In the genomic region with DNA sequence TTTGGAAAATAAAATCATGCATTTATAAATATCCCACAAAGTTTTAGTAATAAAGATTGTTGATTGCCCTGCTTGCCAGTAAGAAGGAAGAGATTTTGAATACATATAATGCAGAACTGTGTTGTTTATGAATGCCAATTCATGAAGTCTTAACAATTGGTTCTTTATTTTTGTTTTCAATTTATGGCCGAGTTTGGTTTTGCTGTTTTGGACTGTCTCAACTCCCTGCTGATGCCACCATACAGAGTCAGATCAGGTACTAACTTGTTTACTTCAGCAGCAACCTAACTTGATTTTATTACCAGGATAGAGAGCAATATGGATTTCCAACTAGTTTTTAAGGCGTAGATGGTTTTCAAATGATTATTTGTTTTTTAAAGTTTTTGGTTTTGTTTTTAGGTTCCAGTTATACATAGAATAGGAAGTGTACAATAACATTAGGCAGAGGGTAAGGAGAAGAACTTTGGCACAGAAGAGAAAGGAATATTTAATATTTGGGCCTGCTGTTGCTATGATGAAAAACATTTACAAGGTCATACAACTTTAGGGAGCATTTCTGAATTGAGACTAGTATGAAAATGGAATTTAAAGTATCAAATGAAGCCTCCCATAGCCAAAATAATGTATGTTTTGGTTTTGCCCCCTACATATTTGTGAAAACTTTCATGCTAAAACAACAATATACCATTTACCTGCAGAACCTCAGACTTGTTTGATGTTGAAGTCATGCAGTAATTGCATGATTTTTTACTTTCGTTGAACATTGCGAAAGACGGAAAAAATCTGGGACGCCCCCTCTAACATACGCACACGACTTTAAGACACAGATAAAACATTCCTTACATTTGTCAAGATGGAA, we compare ENCODE assay signal across 9 cellular contexts. TPM values are rescaled to one million over a fixed set of nuclear protein-coding genes. Genes with fewer than 3 reads are reported as not detected.
A peak's percentile ranks its signal among the peaks of the same experiment; 100 is the strongest.
DNase-seq lines count a peak whose midpoint lies in the region; ATAC-seq, FAIRE-seq and TF ChIP-seq lines count a peak whose summit lies in the region.
"Had no signal": no experiment of that assay in that cellular context is flagged by ENCODE, and none has a peak within 500 bp of the region (broad histone marks: within the 10 kb centered on the region; RNA-seq: fewer than 3 reads in every experiment).

No MANE protein-coding gene starts in this region.

- H3K27me3 ChIP-seq in iPS-20b (ENCODE audit: insufficient read depth, low read length) (no peaks in the 10 kb centered on the region), stomach (no peaks in the 10 kb centered on the region)

- POLR2A ChIA-PET in A549 (lab: Yijun Ruan, JAX), result interaction anchor here (0.5 to 3.0 kb wide), 17 partner anchors 8 to 407 kb away, joined by 3 to 36 read pairs (median 5); partner anchors contain the start of genes BAZ1A, NFKBIA, PPP2R3C and PRORP

- TF ChIP-seq CTCF in A549 (IDR thresholded peaks at IDR 0.05), result no peak
- TF ChIP-seq CTCF in stomach (IDR thresholded peaks at IDR 0.05), result no peak

- ATAC-seq in A549 (0 out of 6 replicates have a peak, but pooled peaks of 1 of the 2 experiments have one; percentile 1), GM18858 (IDR thresholded peaks at IDR 0.05; ENCODE audit: unreplicated experiment) (no peak), HG02885 (IDR thresholded peaks at IDR 0.05; ENCODE audit: poor library complexity, unreplicated experiment) (no peak), GM19328 (IDR thresholded peaks at IDR 0.05; ENCODE audit: unreplicated experiment) (no peak)

- TF ChIP-seq POLR2A in A549 (IDR thresholded peaks at IDR 0.05; ENCODE audit: low read length), result no peak
- no peak for TF ChIP-seq POLR2A in stomach (IDR thresholded peaks at IDR 0.05)

- DNase-seq in A549 (ENCODE audit: low read depth in 1 of 2, low spot score in 1 of 2), result no peak
- peak; percentile 22 for DNase-seq in HCEC 1CT
- no peak for DNase-seq in stomach

- H3K4me3 ChIP-seq in A549 (peak overlapping the region; percentile 59), iPS-20b (ENCODE audit: low read length) (peak overlapping the region; percentile 89), stomach (peak overlapping the region; percentile 51 to 88 (median 82))

- CTCF ChIA-PET in A549 (lab: Yijun Ruan, JAX), result interaction anchor here (0.6 to 1.5 kb wide), 5 partner anchors 8 to 428 kb away, joined by 3 to 4 read pairs (median 4); partner anchors contain the start of gene PPP2R3C

- H3K27ac ChIP-seq in A549, result peak overlapping the region; percentile 83 to 87
- peak overlapping the region; percentile 98 for H3K27ac ChIP-seq in adipose tissue (ENCODE audit: low read depth, low read length)
- H3K27ac ChIP-seq in iPS-20b (ENCODE audit: low read length), result peak overlapping the region; percentile 40
- H3K27ac ChIP-seq in stomach, result peak overlapping the region; percentile 82 to 100 (median 99)

- no peak for TF ChIP-seq RAD21 in A549 (conservative IDR thresholded peaks at IDR 0.05 in 1 of 2, IDR thresholded peaks at IDR 0.05 in 1 of 2)

- H3K9ac ChIP-seq in iPS-20b (ENCODE audit: low read depth, low read length), result peak overlapping the region; percentile 83

- H3K4me1 ChIP-seq in A549 (peaks cover 32% of the 10 kb centered on the region), iPS-20b (ENCODE audit: insufficient read depth, low read length) (no peaks in the 10 kb centered on the region), stomach (peaks cover 4 to 41% (median 28%) of the 10 kb centered on the region in 4 donors)

- 19% methylated on average over 8 of the region's 8 CpGs for WGBS in A549 (ENCODE audit: missing lambda C conversion rate)
- 16 to 28% (median 21%) methylated on average over 8 of the region's 8 CpGs for WGBS in adipose tissue, 3 donors
- 12 to 23% (median 19%) methylated on average over 8 of the region's 8 CpGs for WGBS in stomach, 5 donors

- intact Hi-C loops in stomach (cut with DNase I; ENCODE audit: low total_unique reads), result no loop called here

- TF ChIP-seq EP300 in A549 (IDR thresholded peaks at IDR 0.05) (no peak), stomach (IDR thresholded peaks at IDR 0.05) (no peak)

- peak overlapping the region; percentile 75 for H3K4me2 ChIP-seq in A549

- no peaks in the 10 kb centered on the region for H3K9me3 ChIP-seq in A549
- no peaks in the 10 kb centered on the region for H3K9me3 ChIP-seq in iPS-20b (ENCODE audit: insufficient read depth, low read depth, low read length)
- no peaks in the 10 kb centered on the region for H3K9me3 ChIP-seq in stomach

- H3K36me3 ChIP-seq in iPS-20b (ENCODE audit: insufficient read depth, low read depth, low read length) (no peaks in the 10 kb centered on the region), stomach (peaks cover 0 to 8% (median 4%) of the 10 kb centered on the region in 4 donors)

- no peak for FAIRE-seq in A549 (lab: Jason Lieb, UNC)
- FAIRE-seq: islet of Langerhans had no signal

TF ChIP-seq in A549, 52 proteins besides CTCF, POLR2A, EP300 and RAD21:
- TF ChIP-seq RCOR1 (IDR thresholded peaks at IDR 0.05; ENCODE audit: low read depth, low read length) (no peak), HOXA7 (CRISPR knock-in tag; IDR thresholded peaks at IDR 0.05) (peak; percentile 12; the same call in 1 of the 2 replicates), HOXB13 (CRISPR knock-in tag; IDR thresholded peaks at IDR 0.05; ENCODE audit: low read depth) (no peak), HEYL (CRISPR knock-in tag; IDR thresholded peaks at IDR 0.05) (0 out of 2 replicates have a peak, but pooled peaks have one; percentile 32), SREBF2 (IDR thresholded peaks at IDR 0.05) (no peak), CHD4 (IDR thresholded peaks at IDR 0.05; ENCODE audit: borderline replicate concordance) (no peak), TP53 (CRISPR knock-in tag; IDR thresholded peaks at IDR 0.05) (no peak), KDM1A (IDR thresholded peaks at IDR 0.05; ENCODE audit: low read depth) (no peak), CEBPB (IDR thresholded peaks at IDR 0.05) (peak; percentile 22 to 77; a peak in 3 of 4 replicates), PHF8 (IDR thresholded peaks at IDR 0.05; ENCODE audit: borderline replicate concordance, low read depth) (no peak), EHMT2 (IDR thresholded peaks at IDR 0.05; ENCODE audit: low read depth) (no peak), ZSCAN20 (CRISPR knock-in tag; IDR thresholded peaks at IDR 0.05) (no peak)
- TF ChIP-seq, protein P1, sequence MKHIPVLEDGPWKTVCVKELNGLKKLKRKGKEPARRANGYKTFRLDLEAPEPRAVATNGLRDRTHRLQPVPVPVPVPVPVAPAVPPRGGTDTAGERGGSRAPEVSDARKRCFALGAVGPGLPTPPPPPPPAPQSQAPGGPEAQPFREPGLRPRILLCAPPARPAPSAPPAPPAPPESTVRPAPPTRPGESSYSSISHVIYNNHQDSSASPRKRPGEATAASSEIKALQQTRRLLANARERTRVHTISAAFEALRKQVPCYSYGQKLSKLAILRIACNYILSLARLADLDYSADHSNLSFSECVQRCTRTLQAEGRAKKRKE (CRISPR knock-in tag; IDR thresholded peaks at IDR 0.05; ENCODE audit: low read depth), result no peak
- TF ChIP-seq, protein P2, sequence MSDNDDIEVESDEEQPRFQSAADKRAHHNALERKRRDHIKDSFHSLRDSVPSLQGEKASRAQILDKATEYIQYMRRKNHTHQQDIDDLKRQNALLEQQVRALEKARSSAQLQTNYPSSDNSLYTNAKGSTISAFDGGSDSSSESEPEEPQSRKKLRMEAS (IDR thresholded peaks at IDR 0.05), result no peak

RNA-seq across cellular contexts. Expression of gene FAM177A1, which starts 0.9 kb away (rescaled TPM):
- polyA plus RNA-seq in A549 (2011; rRNA removed) (79.8 and 102 TPM in 2 replicates), A549 (2017; fragmentation: RNase III; extraction: RNeasy Plus Mini Kit Qiagen cat#74134 plus additional on column Dnase treatment) (73.9 to 85.4 TPM (median 76.9 TPM) in 3 replicates), adipose tissue (10 to 100 TPM; 29.8 to 54.8 (median 40.0) TPM), stomach (10 to 100 TPM; 44.5 to 53.5 (median 50.6) TPM)
- polyA plus RNA-seq in A549 (2012; cell fraction: cytosol; rRNA removed), result 39.9 and 40.0 TPM in 2 replicates
- 15.4 and 20.3 TPM in 2 replicates for polyA plus RNA-seq in A549 (2012; cell fraction: nucleus; rRNA removed)
- polyA minus RNA-seq in A549 (2011; rRNA and poly(A)+ RNA removed), result 18.0 and 21.3 TPM in 2 replicates
- total RNA-seq in stomach, result 100 to 1,000 TPM in 1 of 5 donors, 10 to 100 TPM in 4; 13.8 to 300 (median 36.6) TPM

Comparison
In these comparisons a context has a peak if more than half of its experiments do, and no peak if none do; other contexts are left out.
1. H3K27ac ChIP-seq: peak in every context shown above with its lines; median percentile 99 in stomach; 98 in adipose tissue; 85 in A549; 40 in iPS-20b.